Comparison of ENCODE assay signal across 11 cellular contexts in the genomic region with DNA sequence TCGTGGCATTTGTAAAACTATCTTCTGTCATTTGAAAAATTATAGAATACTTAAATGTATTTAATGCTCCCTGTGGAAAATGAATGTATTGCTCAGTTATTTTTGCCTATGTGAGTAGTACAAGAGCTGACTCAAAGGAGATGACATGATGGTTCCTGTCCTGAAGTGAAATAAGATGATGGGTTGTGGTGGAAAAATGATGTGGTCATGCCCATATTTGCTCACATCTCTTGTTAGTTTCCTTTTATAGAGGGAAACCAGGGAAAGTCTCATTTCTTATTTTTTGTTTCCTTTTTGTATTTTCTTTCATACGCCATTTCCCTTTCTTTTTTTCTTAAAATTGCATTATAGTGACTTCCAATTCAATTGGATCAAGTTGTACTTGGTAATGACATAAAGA. TPM values are rescaled to one million over a fixed set of nuclear protein-coding genes. Genes with fewer than 3 reads are reported as not detected.
DNase-seq lines count a peak whose midpoint lies in the region; ATAC-seq, FAIRE-seq and TF ChIP-seq lines count a peak whose summit lies in the region.
"Had no signal": no experiment of that assay in that cellular context is flagged by ENCODE, and none has a peak within 500 bp of the region (broad histone marks: within the 10 kb centered on the region; RNA-seq: fewer than 3 reads in every experiment).

No MANE protein-coding gene starts in this region.

- H3K79me2 ChIP-seq in osteoblast (ENCODE audit: insufficient read depth, low read length) = peaks cover 78% of the 10 kb centered on the region

- ATAC-seq in GM18502 (IDR thresholded peaks at IDR 0.05; ENCODE audit: poor library complexity, unreplicated experiment) (peak; percentile 69), HG03432 (IDR thresholded peaks at IDR 0.05; ENCODE audit: unreplicated experiment) (peak; percentile 75)

- peak; percentile 85 for DNase-seq in bronchial epithelial cell (ENCODE audit: low read depth)
- DNase-seq in osteoblast (ENCODE audit: insufficient read length, low spot score, missing footprints) = no peak
- no peak for DNase-seq in NCI-H748 (lab: John Stamatoyannopoulos, UW; ENCODE audit: unreplicated experiment)
- DNase-seq in NCI-H82 (lab: John Stamatoyannopoulos, UW) = no peak
- no peak for DNase-seq in foreskin melanocyte
- no peak for DNase-seq in GM20000 (ENCODE audit: low spot score)
- DNase-seq: activated T-cell treated with anti-CD3 and anti-CD28 coated beads, Interleukin-2, amount 50 U/mL, for 1 hour; Calu3 had no signal

- H3K4me1 ChIP-seq in osteoblast (ENCODE audit: insufficient read depth, low read length) = peaks cover 33% of the 10 kb centered on the region

- H3K4me2 ChIP-seq in osteoblast (ENCODE audit: insufficient read depth, low read length) = peak overlapping the region; percentile 62

- no peak for TF ChIP-seq CTCF in bronchial epithelial cell (IDR thresholded peaks at IDR 0.05; ENCODE audit: insufficient read depth, low read length, severe bottlenecking)
- no peak for TF ChIP-seq CTCF in osteoblast (IDR thresholded peaks at IDR 0.05; ENCODE audit: extremely low read depth, low read depth, low read length)
- TF ChIP-seq CTCF in GM20000 (IDR thresholded peaks at IDR 0.05; ENCODE audit: extremely low read depth, missing control alignments) = no peak

- H2AFZ ChIP-seq in osteoblast (ENCODE audit: low read length) = no peak overlapping the region

- H3K4me3 ChIP-seq in bronchial epithelial cell (ENCODE audit: low read depth, low read length) (no peak overlapping the region), osteoblast (ENCODE audit: insufficient read depth, low read length) (no peak overlapping the region)

- peak overlapping the region; percentile 82 for H3K27ac ChIP-seq in osteoblast (ENCODE audit: low read depth, low read length)

- H3K27me3 ChIP-seq in bronchial epithelial cell (ENCODE audit: control insufficient read depth, insufficient read depth, low read length) = no peaks in the 10 kb centered on the region
- H3K27me3 ChIP-seq in osteoblast (ENCODE audit: insufficient read depth, low read length) = peaks cover 22% of the 10 kb centered on the region

- H4K20me1 ChIP-seq in osteoblast (ENCODE audit: insufficient read depth, low read length) = peaks cover 10% of the 10 kb centered on the region

- FAIRE-seq in bronchial epithelial cell (lab: Jason Lieb, UNC) = no peak
- FAIRE-seq: TTC549 had no signal

- H3K36me3 ChIP-seq in bronchial epithelial cell (ENCODE audit: control insufficient read depth, insufficient read depth, low read length) = no peaks in the 10 kb centered on the region
- H3K36me3 ChIP-seq in osteoblast (ENCODE audit: insufficient read depth, low read length) = peaks cover 2% of the 10 kb centered on the region

- no peaks in the 10 kb centered on the region for H3K9me3 ChIP-seq in osteoblast (ENCODE audit: low read depth, low read length)

RNA-seq across cellular contexts. Expression of gene PLS3, which starts 23.7 kb away (rescaled TPM):
- total RNA-seq in bronchial epithelial cell (204 and 241 TPM in 2 replicates), osteoblast (324 and 358 TPM in 2 replicates)
